24 cellular contexts compared by ENCODE assay signal in the genomic region with DNA sequence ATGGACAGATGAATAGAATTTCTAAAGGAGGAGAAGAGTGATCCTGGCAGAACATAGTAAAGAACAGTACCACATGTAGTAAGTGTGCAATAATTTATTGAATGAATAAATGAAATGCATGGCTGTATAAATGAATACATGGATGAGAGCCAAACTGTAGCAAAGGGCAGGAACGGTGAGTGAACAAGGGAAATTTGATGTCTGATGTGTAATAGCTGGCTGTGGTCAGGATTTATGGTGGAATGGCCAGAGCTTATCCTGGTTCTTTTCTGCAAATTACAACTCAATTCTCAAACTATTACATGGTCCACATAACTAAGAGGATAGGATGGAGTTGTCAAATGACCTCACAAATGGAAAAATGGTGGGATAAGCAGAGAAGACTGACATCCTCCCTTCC. TPM values are rescaled to one million over a fixed set of nuclear protein-coding genes. Genes with fewer than 3 reads are reported as not detected.
A peak's percentile ranks its signal among the peaks of the same experiment; 100 is the strongest.
DNase-seq lines count a peak whose midpoint lies in the region; ATAC-seq, FAIRE-seq and TF ChIP-seq lines count a peak whose summit lies in the region.
"Had no signal": no experiment of that assay in that cellular context is flagged by ENCODE, and none has a peak within 500 bp of the region (broad histone marks: within the 10 kb centered on the region; RNA-seq: fewer than 3 reads in every experiment).

No MANE protein-coding gene starts in this region.

- H3K9me3 ChIP-seq in mammary epithelial cell (replicated peaks; ENCODE audit: insufficient read depth, low read length) = no peaks in the 10 kb centered on the region
- H3K9me3 ChIP-seq in osteoblast (ENCODE audit: low read depth, low read length) = no peaks in the 10 kb centered on the region
- H3K9me3 ChIP-seq in smooth muscle cell (replicated peaks; ENCODE audit: low read depth) = no peaks in the 10 kb centered on the region
- H3K9me3 ChIP-seq: A549, BLaER1 had no signal

- H4K20me1 ChIP-seq in mammary epithelial cell (ENCODE audit: insufficient read depth, low read length) (no peaks in the 10 kb centered on the region), osteoblast (ENCODE audit: insufficient read depth, low read length) (no peaks in the 10 kb centered on the region), smooth muscle cell (ENCODE audit: low read depth) (no peaks in the 10 kb centered on the region)
- H4K20me1 ChIP-seq: BLaER1 had no signal

- no peak overlapping the region for H3K4me3 Mint-ChIP-seq in MCF 10A (ENCODE audit: unreplicated experiment)
- H3K4me3 Mint-ChIP-seq: CD14-positive monocyte; CD4-positive, alpha-beta memory T cell; IgD-negative memory B cell had no signal

- no peaks in the 10 kb centered on the region for H3K36me3 Mint-ChIP-seq in MCF 10A (ENCODE audit: insufficient read depth, unreplicated experiment)
- H3K36me3 Mint-ChIP-seq: CD14-positive monocyte; CD4-positive, alpha-beta memory T cell; IgD-negative memory B cell had no signal

- ATAC-seq in HG03342 (IDR thresholded peaks at IDR 0.05; ENCODE audit: unreplicated experiment) (no peak), HG03439 (IDR thresholded peaks at IDR 0.05; ENCODE audit: unreplicated experiment) (no peak)
- ATAC-seq: A549, GM12878 had no signal

- H3F3A ChIP-seq in smooth muscle cell (ENCODE audit: low read depth) = peaks cover 4% of the 10 kb centered on the region

- CTCF ChIA-PET in mammary epithelial cell (lab: Charles Lee; ENCODE audit: low non-redundant PET) (no interaction called here), MCF 10A (lab: Yijun Ruan, JAX) (interaction anchor here (0.8 kb wide), 1 partner anchor 19 kb away, joined by 4 read pairs; no protein-coding TSS in a partner anchor)

- POLR2A ChIA-PET in MCF 10A (lab: Yijun Ruan, JAX) = interaction anchor here (0.5 to 0.6 kb wide), 2 partner anchors 8 to 372 kb away, joined by 3 read pairs; no protein-coding TSS in a partner anchor

- no peak overlapping the region for H2AFZ ChIP-seq in mammary epithelial cell (ENCODE audit: low read depth, low read length)
- H2AFZ ChIP-seq in osteoblast (ENCODE audit: low read length) = no peak overlapping the region
- no peak overlapping the region for H2AFZ ChIP-seq in smooth muscle cell (ENCODE audit: low read depth)
- H2AFZ ChIP-seq: GM23248 had no signal

- H3K79me2 ChIP-seq in mammary epithelial cell (ENCODE audit: insufficient read depth, low read length) (no peaks in the 10 kb centered on the region), osteoblast (ENCODE audit: insufficient read depth, low read length) (no peaks in the 10 kb centered on the region), smooth muscle cell (ENCODE audit: low read depth) (no peaks in the 10 kb centered on the region)

- no peak overlapping the region for H3K4me2 ChIP-seq in mammary epithelial cell (ENCODE audit: insufficient read depth, low read depth, low read length)
- H3K4me2 ChIP-seq in osteoblast (ENCODE audit: insufficient read depth, low read length) = no peak overlapping the region
- no peak overlapping the region for H3K4me2 ChIP-seq in smooth muscle cell
- H3K4me2 ChIP-seq: A549, BLaER1 had no signal

- BruUV-seq in mammary epithelial cell (replicated peaks; lab: Mats Ljungman, UMichigan) (no TSS peak), MCF 10A (replicated peaks; lab: Mats Ljungman, UMichigan) (no TSS peak)

- dilution Hi-C loops in mammary epithelial cell (cut with HindIII; ENCODE audit: low sequenced_read_pairs) = no loop called here

- in situ Hi-C loops in mammary epithelial cell (cut with MboI; ENCODE audit: low sequenced_read_pairs in 2 of 2) = no loop called here

- H3K9me3 Mint-ChIP-seq in MCF 10A (ENCODE audit: unreplicated experiment) = no peaks in the 10 kb centered on the region

- peak; percentile 90 for FAIRE-seq in RCC 7860 (lab: Jason Lieb, UNC)
- FAIRE-seq: A549, GM12878, HepG2 had no signal

- TF ChIP-seq CTCF in mammary epithelial cell (conservative IDR thresholded peaks at IDR 0.05 in 1 of 2, IDR thresholded peaks at IDR 0.05 in 1 of 2; ENCODE audit: extremely low read depth in 1 of 2, insufficient read depth in 1 of 2, low read depth in 1 of 2, low read length in 2 of 2) (no peak), MCF 10A (IDR thresholded peaks at IDR 0.05; ENCODE audit: unreplicated experiment) (no peak), fibroblast of mammary gland (conservative IDR thresholded peaks at IDR 0.05; ENCODE audit: control insufficient read depth, insufficient read depth, low read depth, low read length) (no peak), osteoblast (IDR thresholded peaks at IDR 0.05; ENCODE audit: extremely low read depth, low read depth, low read length) (no peak), smooth muscle cell (IDR thresholded peaks at IDR 0.05; ENCODE audit: borderline replicate concordance, insufficient read depth, poor library complexity, severe bottlenecking) (no peak)

- no peaks in the 10 kb centered on the region for H3K36me3 ChIP-seq in mammary epithelial cell (ENCODE audit: insufficient read depth, low read length)
- H3K36me3 ChIP-seq in osteoblast (ENCODE audit: insufficient read depth, low read length) = no peaks in the 10 kb centered on the region
- H3K36me3 ChIP-seq in smooth muscle cell (ENCODE audit: low read depth) = no peaks in the 10 kb centered on the region
- H3K36me3 ChIP-seq: BLaER1 had no signal

- DNase-seq in mammary epithelial cell (peak; percentile 27), MCF 10A (ENCODE audit: unreplicated experiment) (no peak), RCC 7860 (ENCODE audit: low spot score) (peak; percentile 66), fibroblast of mammary gland (ENCODE audit: low read depth) (peak; percentile 56), osteoblast (ENCODE audit: insufficient read length, low spot score, missing footprints) (no peak), smooth muscle cell (lab: John Stamatoyannopoulos, UW; ENCODE audit: unreplicated experiment) (no peak)
- DNase-seq: Calu3; CD4-positive, alpha-beta memory T cell; DMS 273 treated with DMSO at 0.1 percent for 48 hours; DMS53; DND-41; EL; GM23248; H7; KBM-7 had no signal

- intact Hi-C loops in mammary epithelial cell (cut with micrococcal nuclease) (no loop called here), MCF 10A (cut with micrococcal nuclease) (no loop called here)

- peaks cover 13% of the 10 kb centered on the region for H3K4me1 Mint-ChIP-seq in MCF 10A (ENCODE audit: insufficient read depth, unreplicated experiment)
- H3K4me1 Mint-ChIP-seq: CD4-positive, alpha-beta memory T cell; IgD-negative memory B cell had no signal

- H3K9ac ChIP-seq in mammary epithelial cell (ENCODE audit: insufficient read depth, low read length) = no peak overlapping the region
- H3K9ac ChIP-seq in smooth muscle cell (ENCODE audit: low read depth) = no peak overlapping the region
- H3K9ac ChIP-seq: BLaER1, GM23248 had no signal

- H3K27ac ChIP-seq in mammary epithelial cell (ENCODE audit: insufficient read depth, low read depth, low read length) = no peak overlapping the region
- peak overlapping the region; percentile 51 for H3K27ac ChIP-seq in osteoblast (ENCODE audit: low read depth, low read length)
- no peak overlapping the region for H3K27ac ChIP-seq in smooth muscle cell (ENCODE audit: low read depth)
- H3K27ac ChIP-seq: 22Rv1, A549, BLaER1, GM23248 had no signal

- no peaks in the 10 kb centered on the region for H3K27me3 Mint-ChIP-seq in MCF 10A (ENCODE audit: insufficient read depth, unreplicated experiment)

- H3K27me3 ChIP-seq in mammary epithelial cell (ENCODE audit: insufficient read depth, low read length) = no peaks in the 10 kb centered on the region
- H3K27me3 ChIP-seq in osteoblast (ENCODE audit: insufficient read depth, low read length) = no peaks in the 10 kb centered on the region
- no peaks in the 10 kb centered on the region for H3K27me3 ChIP-seq in smooth muscle cell (ENCODE audit: low read depth)
- H3K27me3 ChIP-seq: BLaER1 had no signal

- H3K4me3 ChIP-seq in mammary epithelial cell (replicated peaks in 1 of 3; ENCODE audit: insufficient read depth in 1 of 3, low read depth in 2 of 3, low read length in 3 of 3) = no peak overlapping the region
- no peak overlapping the region for H3K4me3 ChIP-seq in fibroblast of mammary gland (ENCODE audit: control insufficient read depth, low read depth, low read length)
- no peak overlapping the region for H3K4me3 ChIP-seq in osteoblast (ENCODE audit: insufficient read depth, low read length)
- no peak overlapping the region for H3K4me3 ChIP-seq in smooth muscle cell
- H3K4me3 ChIP-seq: A549, BLaER1, GM12878, GM23248 had no signal

- no peak overlapping the region for H3K27ac Mint-ChIP-seq in MCF 10A (ENCODE audit: low read depth, unreplicated experiment)
- H3K27ac Mint-ChIP-seq: CD14-positive monocyte; CD4-positive, alpha-beta memory T cell; IgD-negative memory B cell had no signal

- 62% methylated on average over 1 of the region's 1 CpG for WGBS in mammary epithelial cell (ENCODE audit: low coverage, missing lambda C conversion rate)
- WGBS in smooth muscle cell (ENCODE audit: low lambda C conversion rate) = 71% methylated on average over 1 of the region's 1 CpG

- H3K4me1 ChIP-seq in mammary epithelial cell (ENCODE audit: insufficient read depth, low read length) (peaks cover 16% of the 10 kb centered on the region), osteoblast (ENCODE audit: insufficient read depth, low read length) (peaks cover 46% of the 10 kb centered on the region), smooth muscle cell (ENCODE audit: low read depth) (no peaks in the 10 kb centered on the region)
- H3K4me1 ChIP-seq: BLaER1 had no signal

RNA-seq across cellular contexts. Expression of a gene that starts 43.2 kb away (rescaled TPM):
- total RNA-seq in mammary epithelial cell = 100 to 1,000 TPM in 1 of 2 donors, 10 to 100 TPM in 1; 54.7 to 100 TPM
- 44.6 TPM for polyA plus RNA-seq in mammary epithelial cell
- polyA minus RNA-seq in mammary epithelial cell = 47.1 TPM
- total RNA-seq in MCF 10A (2022) = 38.6 and 46.7 TPM in 2 replicates
- total RNA-seq in osteoblast = 13.3 and 17.0 TPM in 2 replicates
- total RNA-seq in smooth muscle cell = 36.3 and 39.9 TPM in 2 replicates
- 8.0 and 22.8 TPM in 2 replicates for polyA plus RNA-seq in smooth muscle cell
- total RNA-seq: CD4-positive, alpha-beta memory T cell had no signal
- polyA plus RNA-seq: CD4-positive, alpha-beta memory T cell; IgD-negative memory B cell had no signal

Comparison
In these comparisons a context has a peak if more than half of its experiments do, and no peak if none do; other contexts are left out.
1. DNase-seq: peak in mammary epithelial cell (single experiment), RCC 7860 (single experiment) and fibroblast of mammary gland (single experiment); none in MCF 10A (single experiment), osteoblast (single experiment) and smooth muscle cell (single experiment).